Comparison of ENCODE assay signal across 8 cellular contexts in the genomic region with DNA sequence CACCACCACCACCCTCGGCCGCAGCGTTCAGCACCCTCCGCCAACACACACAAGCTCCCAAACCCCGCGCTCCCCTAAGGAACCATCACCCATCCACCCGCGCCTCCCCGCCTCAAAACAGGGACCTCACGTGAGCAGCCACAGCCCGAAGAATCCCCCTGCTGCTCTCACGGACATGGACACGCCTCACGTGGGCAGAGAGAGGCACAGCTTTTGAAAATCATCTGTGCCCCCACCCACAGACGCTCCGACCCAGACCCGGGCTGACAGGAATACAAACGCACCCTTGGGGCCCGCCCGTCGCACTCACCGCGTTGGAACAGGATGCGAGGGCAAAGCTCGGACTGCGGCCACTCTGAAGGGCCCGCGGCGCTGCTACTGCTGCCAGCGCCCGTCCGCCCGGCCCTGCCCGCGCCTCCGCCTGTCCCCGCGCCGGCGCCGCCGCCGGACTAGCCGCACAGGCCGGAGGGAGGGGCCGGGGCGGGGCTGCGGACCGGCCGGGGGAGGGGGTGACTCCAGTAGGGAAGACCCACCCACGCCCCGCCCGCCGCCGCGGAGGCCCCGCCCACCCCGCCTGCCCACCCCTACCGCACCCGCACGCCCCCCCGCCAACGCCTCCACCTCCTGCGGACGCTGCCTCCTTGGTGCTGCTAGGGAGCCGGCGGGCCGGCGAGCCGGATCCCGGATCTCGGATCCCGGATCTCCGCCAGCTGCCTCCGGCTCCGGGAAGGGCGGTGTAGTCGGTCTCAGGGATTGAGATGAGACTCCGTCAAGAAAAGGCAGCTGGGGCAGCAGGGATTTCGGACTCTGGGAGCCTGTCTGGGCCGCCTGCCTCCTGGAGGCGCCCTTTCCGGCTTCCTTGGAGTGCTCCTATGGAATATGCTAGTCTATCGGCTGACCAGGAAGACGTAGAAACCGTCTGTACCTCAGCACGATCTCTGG. TPM values are rescaled to one million over a fixed set of nuclear protein-coding genes. Genes with fewer than 3 reads are reported as not detected.
DNase-seq lines count a peak whose midpoint lies in the region; ATAC-seq, FAIRE-seq and TF ChIP-seq lines count a peak whose summit lies in the region.

Gene TRIM3, minus strand, starts transcription at position 461 of the 942 bp plus-strand sequence. CDS start 8,246 bp downstream, outside the sequence.

- H3K27me3 ChIP-seq in breast epithelium (no peaks in the 10 kb centered on the region), small intestine (ENCODE audit: control insufficient read depth in 2 of 2, insufficient read depth in 2 of 2, low read length in 2 of 2) (no peaks in the 10 kb centered on the region)

- H3K27ac ChIP-seq in VCaP (peak within 1 kb of the TSS; percentile 100), breast epithelium (peak within 1 kb of the TSS; percentile 97 to 98), small intestine (ENCODE audit: low read depth in 1 of 2, low read length in 1 of 2) (peak within 1 kb of the TSS; percentile 86 to 94)

- H3K9me3 ChIP-seq in breast epithelium, result no peaks in the 10 kb centered on the region
- H3K9me3 ChIP-seq in small intestine (ENCODE audit: control insufficient read depth, low read depth), result no peaks in the 10 kb centered on the region

- in situ Hi-C loops in GM13977 (cut with MboI; ENCODE audit: low pct_unique_long_range_greater_than_20kb, low sequenced_read_pairs, unreplicated experiment), result no loop called here

- peak; percentile 73 for ATAC-seq in HG02885 (IDR thresholded peaks at IDR 0.05; ENCODE audit: poor library complexity, unreplicated experiment)

- H3K36me3 ChIP-seq in breast epithelium (no peaks in the 10 kb centered on the region), small intestine (ENCODE audit: control insufficient read depth in 2 of 2, insufficient read depth in 2 of 2, low read length in 2 of 2) (peaks cover 0 to 2% of the 10 kb centered on the region in 2 donors)

- intact Hi-C loops in breast epithelium (cut with DNase I; ENCODE audit: low total_unique reads), result loop anchor here (5.0 kb wide), 1 partner anchor 586 kb away; no protein-coding TSS in a partner anchor

- H3K4me1 ChIP-seq in breast epithelium (peaks cover 11 to 13% of the 10 kb centered on the region in 2 donors), small intestine (ENCODE audit: control insufficient read depth in 2 of 2, insufficient read depth in 1 of 2, low read depth in 1 of 2, low read length in 1 of 2) (peaks cover 4 to 13% of the 10 kb centered on the region in 2 donors)

- whole genome bisulfite sequencing in small intestine, 3 donors, result 1 to 2% (median 2%) methylated on average over 38 to 87 of the region's 87 CpGs

- TF ChIP-seq CTCF in GM13977 (IDR thresholded peaks at IDR 0.05; ENCODE audit: extremely low read depth, insufficient read depth, missing control alignments), result no peak
- peak; percentile 33; the same call in 1 of the 2 replicates for TF ChIP-seq CTCF in VCaP (conservative IDR thresholded peaks at IDR 0.05)
- TF ChIP-seq CTCF in breast epithelium (IDR thresholded peaks at IDR 0.05), result no peak

- DNase-seq in GM13977 (ENCODE audit: low spot score), result peak; percentile 96
- DNase-seq in NCI-H2081 treated with DMSO at 0.1 percent for 48 hours (lab: John Stamatoyannopoulos, UW), result peak; percentile 23
- peak; percentile 92 to 96 for DNase-seq in breast epithelium (ENCODE audit: low spot score in 2 of 2)
- peak; percentile 97 for DNase-seq in iPS-NIHi11 (ENCODE audit: low spot score)
- peak; percentile 89 for DNase-seq in small intestine
- no peak for DNase-seq in cortex of kidney (lab: John Stamatoyannopoulos, UW)

- no peak for FAIRE-seq in small intestine (lab: Jason Lieb, UNC)

- peak; percentile 48 for TF ChIP-seq POLR2A in breast epithelium (IDR thresholded peaks at IDR 0.05)

- H3K4me3 ChIP-seq in breast epithelium, result peak within 1 kb of the TSS; percentile 75 to 89 (median 79)
- H3K4me3 ChIP-seq in small intestine (ENCODE audit: low read depth in 1 of 2, low read length in 2 of 2), result peak within 1 kb of the TSS; percentile 59 to 60

RNA-seq across cellular contexts. Expression of gene TRIM3, which starts in this region (rescaled TPM):
- 10 to 100 TPM; 21.6 to 43.9 (median 32.6) TPM for total RNA-seq in breast epithelium
- polyA plus RNA-seq in small intestine, result 10 to 100 TPM; 11.0 to 96.4 (median 49.7) TPM
